1 cellular context compared by ENCODE assay signal in genomic region chr1:74689800-74690696, GRCh38.
TF ChIP-seq lines count a peak whose summit lies in the region.

No MANE protein-coding gene starts in this region.

TF ChIP-seq in HepG2, 621 proteins besides CTCF, POLR2A, EP300 and RAD21 (continued from another document):
- TF ChIP-seq HMGXB4 (CRISPR knock-in tag; IDR thresholded peaks at IDR 0.05; ENCODE audit: borderline replicate concordance in 1 of 2, low read depth in 1 of 2) (peak in 1 of 2 experiments; percentile 55; a peak in 1 of 4 replicates), MTF2 (CRISPR knock-in tag; IDR thresholded peaks at IDR 0.05; ENCODE audit: borderline replicate concordance) (no peak), NFATC3 (CRISPR knock-in tag; IDR thresholded peaks at IDR 0.05) (no peak; the same call in 1 of the 2 replicates), ARID2 (CRISPR knock-in tag; IDR thresholded peaks at IDR 0.05; ENCODE audit: borderline replicate concordance) (no peak), GFI1 (CRISPR knock-in tag; IDR thresholded peaks at IDR 0.05; ENCODE audit: borderline replicate concordance) (no peak), ZSCAN29 (CRISPR knock-in tag; conservative IDR thresholded peaks at IDR 0.05) (no peak), SMYD3 (CRISPR knock-in tag; IDR thresholded peaks at IDR 0.05) (no peak), FOXK1 (CRISPR knock-in tag; IDR thresholded peaks at IDR 0.05; ENCODE audit: borderline replicate concordance, low read depth) (peak; percentile 73; the same call in 1 of the 2 replicates), DPF2 (CRISPR knock-in tag; IDR thresholded peaks at IDR 0.05; ENCODE audit: borderline replicate concordance, low read depth) (no peak), ZNF747 (CRISPR knock-in tag; IDR thresholded peaks at IDR 0.05; ENCODE audit: borderline replicate concordance) (no peak), ZBTB25 (CRISPR knock-in tag; IDR thresholded peaks at IDR 0.05) (no peak), TGIF2 (CRISPR knock-in tag; IDR thresholded peaks at IDR 0.05) (no peak), ZNF564 (CRISPR knock-in tag; IDR thresholded peaks at IDR 0.05) (no peak), ZNF20 (CRISPR knock-in tag; IDR thresholded peaks at IDR 0.05) (no peak), ZNF44 (CRISPR knock-in tag; IDR thresholded peaks at IDR 0.05) (no peak), ATRX (CRISPR knock-in tag; IDR thresholded peaks at IDR 0.05; ENCODE audit: borderline replicate concordance) (no peak), STAG1 (CRISPR knock-in tag; IDR thresholded peaks at IDR 0.05) (peak; percentile 89), TBX3 (IDR thresholded peaks at IDR 0.05; ENCODE audit: borderline replicate concordance) (no peak), CCDC6 (CRISPR knock-in tag; IDR thresholded peaks at IDR 0.05) (no peak), GRHL1 (CRISPR knock-in tag; conservative IDR thresholded peaks at IDR 0.05) (no peak), HMG20B (CRISPR knock-in tag; conservative IDR thresholded peaks at IDR 0.05) (no peak), KDM3A (CRISPR knock-in tag; IDR thresholded peaks at IDR 0.05; ENCODE audit: low read depth) (no peak), ZNF639 (CRISPR knock-in tag; conservative IDR thresholded peaks at IDR 0.05) (no peak), TBX2 (CRISPR knock-in tag; IDR thresholded peaks at IDR 0.05; ENCODE audit: borderline replicate concordance) (no peak), THRA (CRISPR knock-in tag; IDR thresholded peaks at IDR 0.05; ENCODE audit: borderline replicate concordance) (no peak), MIXL1 (CRISPR knock-in tag; IDR thresholded peaks at IDR 0.05) (peak; percentile 62; the same call in 1 of the 2 replicates), POGK (CRISPR knock-in tag; conservative IDR thresholded peaks at IDR 0.05) (no peak), CHCHD3 (CRISPR knock-in tag; IDR thresholded peaks at IDR 0.05) (no peak)
